ENCODE assay signal across 16 cellular contexts in the genomic region with DNA sequence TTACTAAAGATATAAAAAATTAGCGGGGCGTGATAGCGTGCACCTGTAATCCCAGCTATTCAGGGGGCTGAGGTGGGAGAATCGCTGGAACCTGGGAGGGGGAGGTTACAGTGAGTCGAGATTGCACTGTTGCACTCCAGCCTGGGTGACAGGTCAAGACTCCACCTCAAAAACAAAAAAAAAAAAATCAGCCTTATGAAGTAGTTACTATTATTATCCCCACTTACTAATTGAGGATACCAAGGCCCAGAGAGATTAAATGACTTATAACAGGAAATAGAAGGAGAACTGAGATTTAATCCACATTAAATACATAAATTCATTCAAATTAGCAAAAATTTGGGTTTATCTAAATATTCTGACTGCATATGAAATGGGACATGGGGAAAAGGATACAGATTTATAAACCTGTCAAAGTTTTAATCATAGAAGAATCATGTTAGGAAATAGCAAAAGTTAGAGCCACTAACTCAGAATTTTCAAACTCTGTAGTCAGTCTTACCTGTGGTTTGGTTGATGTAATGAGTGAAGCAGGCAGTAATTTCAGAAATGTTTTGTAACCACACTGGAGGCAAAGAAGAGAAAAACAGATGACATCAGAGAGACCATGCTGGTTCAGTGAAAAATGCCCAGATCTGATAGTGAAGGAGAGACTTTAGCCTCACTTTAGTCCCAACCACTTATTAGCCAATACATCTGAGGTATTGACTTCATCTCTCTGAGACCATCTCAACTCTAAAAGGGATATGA. TPM values are rescaled to one million over a fixed set of nuclear protein-coding genes. Genes with fewer than 3 reads are reported as not detected.
DNase-seq lines count a peak whose midpoint lies in the region; ATAC-seq, FAIRE-seq and TF ChIP-seq lines count a peak whose summit lies in the region.
"Had no signal": no experiment of that assay in that cellular context is flagged by ENCODE, and none has a peak within 500 bp of the region (broad histone marks: within the 10 kb centered on the region; RNA-seq: fewer than 3 reads in every experiment).

No MANE protein-coding gene starts in this region.

- no peak for DNase-seq in CD4-positive, alpha-beta T cell
- DNase-seq in HT1080 (ENCODE audit: low read depth) (peak; percentile 30), naive B cell (no peak), caudate nucleus (lab: John Stamatoyannopoulos, UW) (no peak), upper lobe of right lung (no peak), GM12891 (ENCODE audit: insufficient read length, low spot score) (no peak)
- DNase-seq in activated naive CD8-positive, alpha-beta T cell treated with anti-CD3 and anti-CD28 coated beads, Interleukin-2, amount 50 U/mL, for 24 hours: no peak
- DNase-seq: Caco-2, immature natural killer cell, NCI-H1048, NCI-H446 treated with DMSO at 0.1 percent for 48 hours, RPMI8226, sigmoid colon, thyroid gland had no signal

- POLR2A ChIA-PET in CD4-positive, alpha-beta T cell (lab: Charles Lee): no interaction called here

- peak overlapping the region; percentile 76 for H3K27ac Mint-ChIP-seq in CD4-positive, alpha-beta T cell
- H3K27ac Mint-ChIP-seq in activated naive CD8-positive, alpha-beta T cell treated with anti-CD3 and anti-CD28 coated beads, Interleukin-2, amount 50 U/mL, for 24 hours: peak overlapping the region; percentile 15
- H3K27ac Mint-ChIP-seq in naive B cell: peak overlapping the region in 3 of 6 donors; percentile 14 to 59 (median 34)

- H3K4me1 ChIP-seq in upper lobe of right lung: no peaks in the 10 kb centered on the region
- H3K4me1 ChIP-seq: Caco-2, sigmoid colon, thyroid gland had no signal

- no peak for FAIRE-seq in GM12891 (lab: Jason Lieb, UNC)
- FAIRE-seq: H54 had no signal

- no peaks in the 10 kb centered on the region for H3K36me3 ChIP-seq in upper lobe of right lung
- H3K36me3 ChIP-seq: sigmoid colon, thyroid gland had no signal

- H3K36me3 Mint-ChIP-seq in CD4-positive, alpha-beta T cell (ENCODE audit: low read depth): peaks cover 5% of the 10 kb centered on the region
- H3K36me3 Mint-ChIP-seq in activated naive CD8-positive, alpha-beta T cell treated with anti-CD3 and anti-CD28 coated beads, Interleukin-2, amount 50 U/mL, for 24 hours (ENCODE audit: low read depth): peaks cover 7% of the 10 kb centered on the region
- H3K36me3 Mint-ChIP-seq in naive B cell: peaks cover 0 to 18% of the 10 kb centered on the region in 2 donors
- H3K36me3 Mint-ChIP-seq: immature natural killer cell had no signal

- H3K4me1 Mint-ChIP-seq in CD4-positive, alpha-beta T cell (ENCODE audit: low read depth): peaks cover 8% of the 10 kb centered on the region
- peaks cover 11% of the 10 kb centered on the region for H3K4me1 Mint-ChIP-seq in activated naive CD8-positive, alpha-beta T cell treated with anti-CD3 and anti-CD28 coated beads, Interleukin-2, amount 50 U/mL, for 24 hours
- peaks cover 7 to 15% (median 13%) of the 10 kb centered on the region in 3 donors for H3K4me1 Mint-ChIP-seq in naive B cell
- H3K4me1 Mint-ChIP-seq: immature natural killer cell had no signal

- no peaks in the 10 kb centered on the region for H3K27me3 ChIP-seq in CD4-positive, alpha-beta T cell (ENCODE audit: control insufficient read depth, insufficient read depth, low read length)
- H3K27me3 ChIP-seq in upper lobe of right lung: no peaks in the 10 kb centered on the region
- H3K27me3 ChIP-seq: sigmoid colon, thyroid gland had no signal

- peaks cover 14% of the 10 kb centered on the region for H3K9me3 ChIP-seq in CD4-positive, alpha-beta T cell (ENCODE audit: control insufficient read depth, low read length)
- H3K9me3 ChIP-seq in upper lobe of right lung: no peaks in the 10 kb centered on the region
- H3K9me3 ChIP-seq: Caco-2, sigmoid colon, thyroid gland had no signal

- no peak overlapping the region for H3K4me3 Mint-ChIP-seq in CD4-positive, alpha-beta T cell
- H3K4me3 Mint-ChIP-seq in activated naive CD8-positive, alpha-beta T cell treated with anti-CD3 and anti-CD28 coated beads, Interleukin-2, amount 50 U/mL, for 24 hours: no peak overlapping the region
- H3K4me3 Mint-ChIP-seq in naive B cell: peak overlapping the region in 1 of 8 donors; percentile 44
- H3K4me3 Mint-ChIP-seq: immature natural killer cell had no signal

- CTCF ChIA-PET in CD4-positive, alpha-beta T cell (lab: Charles Lee): no interaction called here

- H3K27me3 Mint-ChIP-seq in CD4-positive, alpha-beta T cell: no peaks in the 10 kb centered on the region
- H3K27me3 Mint-ChIP-seq in activated naive CD8-positive, alpha-beta T cell treated with anti-CD3 and anti-CD28 coated beads, Interleukin-2, amount 50 U/mL, for 24 hours: no peaks in the 10 kb centered on the region
- H3K27me3 Mint-ChIP-seq in naive B cell: no peaks in the 10 kb centered on the region

- TF ChIP-seq POLR2A in GM12891 (IDR thresholded peaks at IDR 0.05; ENCODE audit: low read depth, low read length): no peak

- intact Hi-C loops in CD4-positive, alpha-beta T cell (cut with DNase I, micrococcal nuclease): no loop called here
- intact Hi-C loops in upper lobe of right lung (cut with DNase I): no loop called here

- H3K4me3 ChIP-seq in upper lobe of right lung: no peak overlapping the region
- H3K4me3 ChIP-seq: sigmoid colon, thyroid gland had no signal

- H3K27ac ChIP-seq in CD4-positive, alpha-beta T cell (ENCODE audit: low read depth, low read length): no peak overlapping the region
- H3K27ac ChIP-seq in caudate nucleus (ENCODE audit: low read depth, low read length) (no peak overlapping the region), upper lobe of right lung (no peak overlapping the region)
- H3K27ac ChIP-seq: sigmoid colon, thyroid gland had no signal

- H3K9me3 Mint-ChIP-seq in CD4-positive, alpha-beta T cell: peaks cover 14% of the 10 kb centered on the region
- H3K9me3 Mint-ChIP-seq in activated naive CD8-positive, alpha-beta T cell treated with anti-CD3 and anti-CD28 coated beads, Interleukin-2, amount 50 U/mL, for 24 hours: peaks cover 16% of the 10 kb centered on the region
- peaks cover 6 to 17% (median 14%) of the 10 kb centered on the region in 7 donors for H3K9me3 Mint-ChIP-seq in naive B cell
- H3K9me3 Mint-ChIP-seq: immature natural killer cell had no signal

- peak; percentile 82 for ATAC-seq in CD4-positive, alpha-beta T cell (ENCODE audit: poor library complexity)
- peak; percentile 79 for ATAC-seq in activated naive CD8-positive, alpha-beta T cell treated with anti-CD3 and anti-CD28 coated beads, Interleukin-2, amount 50 U/mL, for 24 hours
- ATAC-seq in naive B cell (ENCODE audit: low read depth in 2 of 2) (peak; percentile 30 to 50), HG02973 (IDR thresholded peaks at IDR 0.05; ENCODE audit: unreplicated experiment) (no peak), upper lobe of right lung (no peak)

- TF ChIP-seq CTCF in CD4-positive, alpha-beta T cell (IDR thresholded peaks at IDR 0.05): no peak
- no peak for TF ChIP-seq CTCF in upper lobe of right lung (IDR thresholded peaks at IDR 0.05)

TF ChIP-seq in GM12891, 5 proteins besides CTCF, POLR2A, EP300 and RAD21:
- TF ChIP-seq PAX5 (IDR thresholded peaks at IDR 0.05; ENCODE audit: insufficient read depth, low read length, severe bottlenecking): no peak
- no peak for TF ChIP-seq POU2F2 (IDR thresholded peaks at IDR 0.05; ENCODE audit: low read depth, low read length)
- TF ChIP-seq POLR2AphosphoS5 (IDR thresholded peaks at IDR 0.05; ENCODE audit: low read depth, low read length): no peak
- no peak for TF ChIP-seq SPI1 (IDR thresholded peaks at IDR 0.05; ENCODE audit: low read depth, low read length)
- no peak for TF ChIP-seq TAF1 (IDR thresholded peaks at IDR 0.05; ENCODE audit: low read depth, low read length)
TF ChIP-seq in GM12891: peak in this region for 0.

RNA-seq across cellular contexts. Expression of a gene that starts 25.0 kb away (rescaled TPM):
- 10 to 100 TPM; 50.7 to 51.4 TPM for total RNA-seq in CD4-positive, alpha-beta T cell
- total RNA-seq in HT1080 (2014; rRNA removed; shearing (Covaris generic)): 36.5 and 47.5 TPM in 2 replicates
- polyA plus RNA-seq in HT1080 (2015; cell fraction: cytosol; rRNA removed): 36.8 and 52.5 TPM in 2 replicates
- 75.1 and 75.3 TPM in 2 replicates for polyA plus RNA-seq in HT1080 (2015; cell fraction: nucleus; rRNA removed)
- 10 to 100 TPM; 36.8 to 90.1 (median 81.0) TPM for polyA plus RNA-seq in naive B cell (ENCODE audit: low read depth in 6 of 6)
- 60.3 TPM for total RNA-seq in upper lobe of right lung
- polyA plus RNA-seq in GM12891 (2012; ENCODE audit: low read depth, missing spikeins): 10.7 TPM

Comparison
In these comparisons a context has a peak if more than half of its experiments do, and no peak if none do; other contexts are left out.
1. ATAC-seq: peak in CD4-positive, alpha-beta T cell (single experiment), activated naive CD8-positive, alpha-beta T cell treated with anti-CD3 and anti-CD28 coated beads, Interleukin-2, amount 50 U/mL, for 24 hours (single experiment) and naive B cell (2 of 2); none in HG02973 (single experiment) and upper lobe of right lung (single experiment).